ENCODE assay signal across 1 cellular context in genomic region chr15:60255390-60255789, GRCh38.
A peak's percentile ranks its signal among the peaks of the same experiment; 100 is the strongest.
TF ChIP-seq lines count a peak whose summit lies in the region.

No MANE protein-coding gene starts in this region.

TF ChIP-seq in K562, 482 proteins besides CTCF, POLR2A, EP300 and RAD21 (continued from another document and continues in another):
- TF ChIP-seq MED1 (CRISPR knock-in tag; IDR thresholded peaks at IDR 0.05; ENCODE audit: borderline replicate concordance), result no peak
- TF ChIP-seq UBTF (IDR thresholded peaks at IDR 0.05; ENCODE audit: borderline replicate concordance in 1 of 2, low read depth in 2 of 2, low read length in 2 of 2), result no peak
- TF ChIP-seq HNRNPLL (IDR thresholded peaks at IDR 0.05; ENCODE audit: low read depth, low read length, poor library complexity, severe bottlenecking), result no peak
- no peak for TF ChIP-seq ZNF785 (CRISPR knock-in tag; IDR thresholded peaks at IDR 0.05)
- no peak for TF ChIP-seq ZNF143 (CRISPR knock-in tag; IDR thresholded peaks at IDR 0.05)
- TF ChIP-seq NFYB (IDR thresholded peaks at IDR 0.05; ENCODE audit: extremely low read depth, insufficient read length), result no peak
- no peak for TF ChIP-seq PML (IDR thresholded peaks at IDR 0.05; ENCODE audit: low read length)
- TF ChIP-seq MGA (IDR thresholded peaks at IDR 0.05), result no peak
- no peak for TF ChIP-seq PHF8 (IDR thresholded peaks at IDR 0.05; ENCODE audit: borderline replicate concordance, low read length)
- TF ChIP-seq CBX5 (IDR thresholded peaks at IDR 0.05; ENCODE audit: borderline replicate concordance, low read depth), result no peak
- TF ChIP-seq ZNF407 (IDR thresholded peaks at IDR 0.05; ENCODE audit: low read depth), result no peak
- TF ChIP-seq ARID3A (IDR thresholded peaks at IDR 0.05; ENCODE audit: borderline replicate concordance, low read depth, low read length), result no peak
- TF ChIP-seq PBX2 (CRISPR knock-in tag; IDR thresholded peaks at IDR 0.05; ENCODE audit: low read depth), result no peak
- peak; percentile 89 for TF ChIP-seq PBX2 (tag; conservative IDR thresholded peaks at IDR 0.05; ENCODE audit: low read depth)
- peak; percentile 86 for TF ChIP-seq JUND (IDR thresholded peaks at IDR 0.05; ENCODE audit: borderline replicate concordance, low read depth, low read length)
- TF ChIP-seq JUND (tag; IDR thresholded peaks at IDR 0.05; ENCODE audit: borderline replicate concordance, low read depth, low read length), result peak; percentile 87
- peak; percentile 63 to 65; a peak in 3 of 4 replicates for TF ChIP-seq KDM1A (IDR thresholded peaks at IDR 0.05)
- no peak for TF ChIP-seq NONO (IDR thresholded peaks at IDR 0.05; ENCODE audit: low read depth in 2 of 2, low read length in 1 of 2)
- TF ChIP-seq ILF3 (IDR thresholded peaks at IDR 0.05; ENCODE audit: borderline replicate concordance), result no peak
- TF ChIP-seq ZNF766 (CRISPR knock-in tag; conservative IDR thresholded peaks at IDR 0.05), result no peak
- no peak for TF ChIP-seq CEBPB (tag; IDR thresholded peaks at IDR 0.05)
- no peak for TF ChIP-seq ZNF133 (CRISPR knock-in tag; IDR thresholded peaks at IDR 0.05)
- no peak for TF ChIP-seq MCM7 (IDR thresholded peaks at IDR 0.05)
- no peak for TF ChIP-seq IRF2 (CRISPR knock-in tag; IDR thresholded peaks at IDR 0.05)
- no peak for TF ChIP-seq ZNF41 (CRISPR knock-in tag; conservative IDR thresholded peaks at IDR 0.05)
- no peak for TF ChIP-seq ELF1 (tag; IDR thresholded peaks at IDR 0.05)
- TF ChIP-seq BRF1 (IDR thresholded peaks at IDR 0.05; ENCODE audit: borderline replicate concordance, extremely low read depth, insufficient read length), result no peak
